ENCODE assay signal across 10 cellular contexts in genomic region chr10:100043796-100044195, GRCh38. TPM values are rescaled to one million over a fixed set of nuclear protein-coding genes. Genes with fewer than 3 reads are reported as not detected.
DNase-seq lines count a peak whose midpoint lies in the region; ATAC-seq and TF ChIP-seq lines count a peak whose summit lies in the region.
"Had no signal": no experiment of that assay in that cellular context is flagged by ENCODE, and none has a peak within 500 bp of the region (broad histone marks: within the 10 kb centered on the region; RNA-seq: fewer than 3 reads in every experiment).

No MANE protein-coding gene starts in this region.

- TF ChIP-seq POLR2A in upper lobe of left lung (IDR thresholded peaks at IDR 0.05): no peak

- H3K4me3 Mint-ChIP-seq in immature natural killer cell: no peak overlapping the region

- 22 to 34% methylated on average over 3 of the region's 3 CpGs for WGBS in lung, 2 donors
- WGBS in upper lobe of left lung, 2 donors: 23 to 29% methylated on average over 3 of the region's 3 CpGs

- no peaks in the 10 kb centered on the region for H3K9me3 Mint-ChIP-seq in immature natural killer cell

- H3K27me3 ChIP-seq in lung (ENCODE audit: control insufficient read depth, insufficient read depth) (no peaks in the 10 kb centered on the region), upper lobe of left lung (no peaks in the 10 kb centered on the region)

- H3K4me1 ChIP-seq in lung (ENCODE audit: control insufficient read depth in 2 of 2, insufficient read depth in 2 of 2, low read length in 2 of 2) (no peaks in the 10 kb centered on the region), upper lobe of left lung (peaks cover 0 to 8% (median 4%) of the 10 kb centered on the region in 4 donors)

- H3K4me3 ChIP-seq in lung: no peak overlapping the region
- H3K4me3 ChIP-seq in upper lobe of left lung: no peak overlapping the region

- H3K36me3 ChIP-seq in lung (ENCODE audit: control insufficient read depth in 2 of 2, insufficient read depth in 2 of 2, low read length in 2 of 2) (no peaks in the 10 kb centered on the region), upper lobe of left lung (no peaks in the 10 kb centered on the region)

- no peaks in the 10 kb centered on the region for H3K36me3 Mint-ChIP-seq in immature natural killer cell

- H3K27ac ChIP-seq in lung (ENCODE audit: low read depth in 1 of 2, low read length in 1 of 2) (peak overlapping the region; percentile 17 to 62), upper lobe of left lung (peak overlapping the region in 3 of 4 donors; percentile 5 to 50 (median 21))

- H3K9me3 ChIP-seq in lung (ENCODE audit: control insufficient read depth in 2 of 2, insufficient read depth in 1 of 2, low read length in 1 of 2) (no peaks in the 10 kb centered on the region), upper lobe of left lung (no peaks in the 10 kb centered on the region)

- TF ChIP-seq EP300 in upper lobe of left lung (IDR thresholded peaks at IDR 0.05): no peak

- TF ChIP-seq CTCF in lung (IDR thresholded peaks at IDR 0.05; ENCODE audit: control extremely low read depth, extremely low read depth) (no peak), upper lobe of left lung (IDR thresholded peaks at IDR 0.05) (no peak)

- H3K27me3 Mint-ChIP-seq in immature natural killer cell (ENCODE audit: low read depth in 3 of 3): peaks cover 2 to 4% (median 3%) of the 10 kb centered on the region in 3 donors

- ATAC-seq in lung (ENCODE audit: insufficient read depth, low FRiP score) (no peak), upper lobe of left lung (ENCODE audit: low FRiP score in 2 of 2) (peak in 1 of 2 donors; percentile 81), HG03469 (IDR thresholded peaks at IDR 0.05; ENCODE audit: unreplicated experiment) (no peak)

- DNase-seq in LoVo (ENCODE audit: low spot score) (peak; percentile 48), dermis microvascular lymphatic vessel endothelial cell (ENCODE audit: low read depth in 2 of 2) (peak; percentile 22 to 75), lung (ENCODE audit: low spot score) (no peak), upper lobe of left lung (no peak), immature natural killer cell (no peak), T1000 (lab: John Stamatoyannopoulos, UW) (no peak), NCI-H1694 (lab: John Stamatoyannopoulos, UW) (no peak)
- DNase-seq: activated CD4-positive, alpha-beta T cell treated with anti-CD3 and anti-CD28 coated beads for 1 hour; NCI-H526 had no signal

- no peak overlapping the region for H3K27ac Mint-ChIP-seq in immature natural killer cell

- H3K4me1 Mint-ChIP-seq in immature natural killer cell: no peaks in the 10 kb centered on the region

RNA-seq across cellular contexts. Expression of gene DNMBP, which starts 34.0 kb away (rescaled TPM):
- 21.3 and 38.4 TPM in 2 replicates for total RNA-seq in dermis microvascular lymphatic vessel endothelial cell
- 10 to 100 TPM; 17.4 to 31.0 TPM for total RNA-seq in lung
- 1 to 10 TPM; 6.5 to 7.6 TPM for polyA plus RNA-seq in lung
- total RNA-seq in upper lobe of left lung: 10 to 100 TPM; 10.1 to 18.9 (median 12.6) TPM
- 1 to 10 TPM in 1 of 3 donors, under 1 TPM in 1, not detected in 1; 0.41 to 2.8 TPM for polyA plus RNA-seq in immature natural killer cell

RNA-seq across cellular contexts. Expression of gene CPN1, which starts 37.9 kb away (rescaled TPM):
- total RNA-seq in dermis microvascular lymphatic vessel endothelial cell (not detected in 2 replicates), lung (not detected), upper lobe of left lung (not detected)
- polyA plus RNA-seq in lung (not detected), immature natural killer cell (not detected)

Comparison
In these comparisons a context has a peak if more than half of its experiments do, and no peak if none do; other contexts are left out.
1. DNase-seq: peak in LoVo (single experiment) and dermis microvascular lymphatic vessel endothelial cell (2 of 2); none in lung (single experiment), upper lobe of left lung (0 of 2), immature natural killer cell (0 of 3), T1000 (single experiment) and NCI-H1694 (single experiment).